In the genomic region with DNA sequence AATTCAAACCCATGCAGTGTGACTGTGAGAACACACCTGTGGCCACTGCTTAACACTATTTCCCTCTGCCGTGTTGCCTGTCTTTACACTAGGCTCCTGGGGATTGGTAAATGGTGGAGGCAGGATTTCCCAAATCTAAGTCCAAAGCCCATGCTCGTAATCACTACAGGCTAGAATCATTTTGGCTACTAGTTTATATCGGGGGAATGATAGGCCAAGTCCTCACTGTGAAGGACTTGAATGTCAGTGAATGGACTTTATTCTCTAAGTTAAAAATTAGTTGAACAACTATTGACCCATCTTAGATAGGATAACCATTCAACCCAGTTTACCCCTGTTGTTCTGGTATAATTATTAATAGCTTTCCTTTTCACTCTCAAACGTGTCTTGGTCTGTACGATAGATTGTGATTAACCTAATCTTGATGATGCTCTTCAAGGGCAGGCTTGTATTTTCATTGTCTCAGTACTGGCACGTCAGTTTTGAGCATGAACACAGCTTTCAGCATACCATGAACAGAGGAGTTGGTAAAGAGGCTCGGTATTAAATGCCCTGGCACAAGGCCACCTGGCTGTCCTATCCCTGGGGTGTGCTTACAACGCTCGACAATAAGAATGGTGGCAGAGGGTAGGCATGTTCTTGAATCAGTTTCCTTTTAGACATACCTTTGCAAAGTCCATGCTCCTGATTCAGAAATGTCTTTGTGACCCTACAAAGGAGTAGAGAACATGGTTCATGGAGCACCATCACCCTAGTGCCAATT, we compare ENCODE assay signal across 16 cellular contexts.
DNase-seq lines count a peak whose midpoint lies in the region; ATAC-seq, FAIRE-seq and TF ChIP-seq lines count a peak whose summit lies in the region.
"Had no signal": no experiment of that assay in that cellular context is flagged by ENCODE, and none has a peak within 500 bp of the region (broad histone marks: within the 10 kb centered on the region; RNA-seq: fewer than 3 reads in every experiment).

No MANE protein-coding gene starts in this region.

- peak overlapping the region in 1 of 2 donors; percentile 25 for H3K27ac ChIP-seq in kidney (ENCODE audit: low read depth in 2 of 2, low read length in 2 of 2)
- H3K27ac ChIP-seq in skeletal muscle tissue (ENCODE audit: low read depth, low read length): no peak overlapping the region
- H3K27ac ChIP-seq: 22Rv1 had no signal

- no peaks in the 10 kb centered on the region for H3K27me3 ChIP-seq in skeletal muscle tissue (ENCODE audit: control insufficient read depth in 3 of 3, insufficient read depth in 3 of 3, low read length in 3 of 3)

- no peak for ATAC-seq in HG03196 (IDR thresholded peaks at IDR 0.05; ENCODE audit: unreplicated experiment)
- ATAC-seq in activated CD8-positive, alpha-beta T cell treated with anti-CD3 and anti-CD28 coated beads for 36 hours: no peak
- ATAC-seq: CD8-positive, alpha-beta T cell had no signal

- no peaks in the 10 kb centered on the region for H3K36me3 Mint-ChIP-seq in activated CD8-positive, alpha-beta T cell treated with anti-CD3 and anti-CD28 coated beads for 36 hours (ENCODE audit: low read depth)
- H3K36me3 Mint-ChIP-seq: CD14-positive monocyte; CD8-positive, alpha-beta T cell had no signal

- CTCF ChIA-PET in activated CD8-positive, alpha-beta T cell treated with anti-CD3 and anti-CD28 coated beads for 36 hours (lab: Charles Lee): interaction anchor here (3.2 to 3.3 kb wide), 2 partner anchors 63 to 274 kb away, joined by 14 to 26 read pairs; no protein-coding TSS in a partner anchor

- DNase-seq in G401 (ENCODE audit: low spot score) (peak; percentile 57), kidney (no peak), mucosa of gallbladder (ENCODE audit: low spot score) (peak; percentile 40), NCI-H1105 treated with DMSO at 0.1 percent for 48 hours (lab: John Stamatoyannopoulos, UW) (no peak)
- no peak for DNase-seq in activated CD8-positive, alpha-beta T cell treated with anti-CD3 and anti-CD28 coated beads for 36 hours
- DNase-seq: Caco-2; CD8-positive, alpha-beta T cell; DND-41; GF-D8 had no signal

- H3K27ac Mint-ChIP-seq in activated CD8-positive, alpha-beta T cell treated with anti-CD3 and anti-CD28 coated beads for 36 hours: no peak overlapping the region
- H3K27ac Mint-ChIP-seq: CD8-positive, alpha-beta T cell had no signal

- H3K4me3 ChIP-seq in kidney (ENCODE audit: low read length in 2 of 2): peak overlapping the region; percentile 18 to 30
- H3K4me3 ChIP-seq in skeletal muscle tissue (ENCODE audit: low read length in 3 of 3): peak overlapping the region in 2 of 3 donors; percentile 7 to 46
- H3K4me3 ChIP-seq: HAP-1 had no signal

- no peaks in the 10 kb centered on the region for H3K9me3 ChIP-seq in kidney (ENCODE audit: control insufficient read depth in 1 of 2, low read length in 2 of 2)
- no peaks in the 10 kb centered on the region for H3K9me3 ChIP-seq in skeletal muscle tissue (ENCODE audit: control insufficient read depth in 3 of 3, low read length in 3 of 3)
- H3K9me3 ChIP-seq: Caco-2, HAP-1 had no signal

- H3K9ac ChIP-seq in kidney (ENCODE audit: low read length in 2 of 2): no peak overlapping the region
- no peak overlapping the region for H3K9ac ChIP-seq in skeletal muscle tissue (ENCODE audit: low read depth in 1 of 3, low read length in 3 of 3)

- H3K36me3 ChIP-seq in kidney (ENCODE audit: control insufficient read depth in 1 of 2, insufficient read depth in 2 of 2, low read length in 2 of 2) (no peaks in the 10 kb centered on the region), skeletal muscle tissue (ENCODE audit: control insufficient read depth in 3 of 3, insufficient read depth in 3 of 3, low read length in 3 of 3) (no peaks in the 10 kb centered on the region)
- H3K36me3 ChIP-seq: HAP-1 had no signal

- peaks cover 17% of the 10 kb centered on the region for H3K4me1 Mint-ChIP-seq in activated CD8-positive, alpha-beta T cell treated with anti-CD3 and anti-CD28 coated beads for 36 hours (ENCODE audit: low read depth)

- in situ Hi-C loops in G401 (cut with HindIII; ENCODE audit: low sequenced_read_pairs): no loop called here

- POLR2A ChIA-PET in activated CD8-positive, alpha-beta T cell treated with anti-CD3 and anti-CD28 coated beads for 36 hours (lab: Charles Lee): interaction anchor here (0.6 kb wide), 1 partner anchor 9 kb away, joined by 3 read pairs; no protein-coding TSS in a partner anchor

- no peak overlapping the region for H3K4me3 Mint-ChIP-seq in activated CD8-positive, alpha-beta T cell treated with anti-CD3 and anti-CD28 coated beads for 36 hours
- H3K4me3 Mint-ChIP-seq: CD14-positive monocyte; CD8-positive, alpha-beta T cell had no signal

- no peaks in the 10 kb centered on the region for H3K9me3 Mint-ChIP-seq in activated CD8-positive, alpha-beta T cell treated with anti-CD3 and anti-CD28 coated beads for 36 hours
- H3K9me3 Mint-ChIP-seq: CD14-positive monocyte; CD8-positive, alpha-beta T cell had no signal

- no peak for FAIRE-seq in kidney (lab: Jason Lieb, UNC)
- FAIRE-seq: H1, HTR-8/SVneo had no signal

- H3K27me3 Mint-ChIP-seq in activated CD8-positive, alpha-beta T cell treated with anti-CD3 and anti-CD28 coated beads for 36 hours: no peaks in the 10 kb centered on the region

- H3K4me1 ChIP-seq in kidney (ENCODE audit: control insufficient read depth in 1 of 2, insufficient read depth in 1 of 2, low read depth in 1 of 2, low read length in 2 of 2) (peaks cover 11 to 16% of the 10 kb centered on the region in 2 donors), skeletal muscle tissue (ENCODE audit: control insufficient read depth in 3 of 3, insufficient read depth in 3 of 3, low read length in 3 of 3) (peaks cover 14 to 38% (median 17%) of the 10 kb centered on the region in 3 donors)
- H3K4me1 ChIP-seq: HAP-1 had no signal

- TF ChIP-seq CTCF in kidney (IDR thresholded peaks at IDR 0.05; ENCODE audit: borderline replicate concordance, extremely low read depth, insufficient read depth): no peak
- no peak for TF ChIP-seq CTCF in activated CD8-positive, alpha-beta T cell treated with anti-CD3 and anti-CD28 coated beads for 36 hours (IDR thresholded peaks at IDR 0.05)

- intact Hi-C loops in kidney (cut with DNase I): no loop called here
- intact Hi-C loops in activated CD8-positive, alpha-beta T cell treated with anti-CD3 and anti-CD28 coated beads for 36 hours (cut with micrococcal nuclease): loop anchor here (10.0 kb wide), 2 partner anchors 83 to 263 kb away; no protein-coding TSS in a partner anchor

Comparison
In these comparisons a context has a peak if more than half of its experiments do, and no peak if none do; other contexts are left out.
1. DNase-seq: peak in G401 (single experiment) and mucosa of gallbladder (single experiment); none in kidney (single experiment), NCI-H1105 treated with DMSO at 0.1 percent for 48 hours (single experiment) and activated CD8-positive, alpha-beta T cell treated with anti-CD3 and anti-CD28 coated beads for 36 hours (single experiment).